25 cellular contexts compared by ENCODE assay signal in the genomic region with DNA sequence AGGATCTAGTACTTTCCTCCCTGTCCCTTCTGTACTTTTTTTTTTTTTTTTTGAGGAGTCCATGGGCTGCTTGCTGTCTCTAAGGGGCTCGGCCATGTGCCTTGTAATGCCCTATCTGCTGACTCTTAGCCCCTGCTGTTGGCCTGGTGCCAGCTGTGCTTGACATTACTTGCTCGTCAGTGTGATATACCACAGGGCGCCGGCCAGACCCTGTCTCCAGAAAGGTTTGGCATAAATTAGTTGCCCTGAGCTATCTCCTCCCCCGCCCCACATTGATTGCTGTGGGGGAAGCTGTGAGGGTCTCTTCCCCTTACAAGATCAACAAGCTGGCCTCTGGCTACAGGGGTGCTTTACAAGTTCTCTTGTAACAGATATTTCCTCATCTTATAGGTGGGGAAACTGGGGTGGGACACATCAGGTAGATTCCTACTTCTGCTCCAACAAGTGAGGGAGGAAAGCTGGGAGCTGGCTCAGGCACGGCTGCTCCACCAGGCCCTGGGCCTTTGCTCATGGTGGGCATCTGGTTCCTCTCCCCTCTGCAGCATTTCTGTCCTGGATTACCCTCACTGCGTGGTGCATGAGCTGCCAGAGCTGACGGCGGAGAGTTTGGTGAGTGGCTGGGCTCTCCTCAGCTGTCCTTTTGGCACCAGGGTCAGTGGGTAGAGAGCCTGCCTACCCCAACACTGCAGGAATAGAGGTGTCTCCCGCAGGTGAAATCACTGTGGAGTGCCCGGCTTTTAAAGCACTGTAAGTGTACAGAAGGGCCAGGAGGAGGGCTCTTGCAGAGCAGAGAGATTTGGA. TPM values are rescaled to one million over a fixed set of nuclear protein-coding genes. Genes with fewer than 3 reads are reported as not detected.
A peak's percentile ranks its signal among the peaks of the same experiment; 100 is the strongest.
DNase-seq lines count a peak whose midpoint lies in the region; ATAC-seq and TF ChIP-seq lines count a peak whose summit lies in the region.
"Had no signal": no experiment of that assay in that cellular context is flagged by ENCODE, and none has a peak within 500 bp of the region (broad histone marks: within the 10 kb centered on the region; RNA-seq: fewer than 3 reads in every experiment).

No MANE protein-coding gene starts in this region.

- no peak for TF ChIP-seq CTCF in dorsolateral prefrontal cortex (IDR thresholded peaks at IDR 0.05 in 54 of 56, conservative IDR thresholded peaks at IDR 0.05 in 2 of 56; ENCODE audit: low read depth in 1 of 56, partially characterized antibody in 56 of 56)
- no peak for TF ChIP-seq CTCF in activated CD8-positive, alpha-beta T cell treated with anti-CD3 and anti-CD28 coated beads for 36 hours (IDR thresholded peaks at IDR 0.05)

- TF ChIP-seq RAD21 in Ishikawa (IDR thresholded peaks at IDR 0.05; ENCODE audit: low read depth) = no peak

- DNase-seq in NCI-H1105 (lab: John Stamatoyannopoulos, UW) = peak; percentile 29
- no peak for DNase-seq in NCI-H1105 treated with DMSO at 0.1 percent for 48 hours (lab: John Stamatoyannopoulos, UW)
- no peak for DNase-seq in dorsolateral prefrontal cortex
- no peak for DNase-seq in activated CD8-positive, alpha-beta T cell treated with anti-CD3 and anti-CD28 coated beads for 36 hours
- no peak for DNase-seq in foreskin melanocyte
- no peak for DNase-seq in NCI-H524 (lab: John Stamatoyannopoulos, UW)
- DNase-seq: activated CD4-positive, alpha-beta T cell treated with anti-CD3 and anti-CD28 coated beads for 1 hour; activated CD8-positive, alpha-beta memory T cell treated with anti-CD3 and anti-CD28 coated beads for 24 hours; activated naive CD4-positive, alpha-beta T cell treated with anti-CD3 and anti-CD28 coated beads for 36 hours; activated T-cell treated with anti-CD3 and anti-CD28 coated beads, Interleukin-2, amount 50 U/mL, for 24 hours; effector CD8-positive, alpha-beta T cell; NCI-H69; SIG-M5; stimulated activated CD4-positive, alpha-beta T cell treated with anti-CD3 and anti-CD28 coated beads, Interleukin-2, amount 100 ng/mL, for 48 hours; stimulated activated naive B cell treated with anti-CD40 and anti-IgM and Interleukin-4, amounts not matched to agents 10 μg/mL and 1 μg/mL and 100 μg/mL, for 72 hours; T-helper 1 cell had no signal

- no peak overlapping the region for H3K4me3 ChIP-seq in dorsolateral prefrontal cortex
- H3K4me3 ChIP-seq in stomach smooth muscle (ENCODE audit: low read length in 2 of 2) = no peak overlapping the region
- H3K4me3 ChIP-seq: ascending aorta, lung, psoas muscle, skin epidermis, thyroid gland had no signal

- no peak for ATAC-seq in activated CD8-positive, alpha-beta T cell treated with anti-CD3 and anti-CD28 coated beads for 36 hours
- ATAC-seq: esophagus mucosa; psoas muscle; stimulated activated naive B cell treated with anti-CD40 and anti-IgM and Interleukin-4, amounts not matched to agents 10 μg/mL and 1 μg/mL and 100 μg/mL, for 72 hours had no signal

- no peaks in the 10 kb centered on the region for H3K9me3 ChIP-seq in stomach smooth muscle (ENCODE audit: control insufficient read depth in 2 of 2, low read length in 2 of 2)
- H3K9me3 ChIP-seq: ascending aorta, psoas muscle, thyroid gland had no signal

- H3K27ac Mint-ChIP-seq in activated CD8-positive, alpha-beta T cell treated with anti-CD3 and anti-CD28 coated beads for 36 hours = no peak overlapping the region
- H3K27ac Mint-ChIP-seq: activated naive CD4-positive, alpha-beta T cell treated with anti-CD3 and anti-CD28 coated beads for 36 hours; activated T-cell treated with anti-CD3 and anti-CD28 coated beads, Interleukin-2, amount 50 U/mL, for 24 hours; stimulated activated naive B cell treated with anti-CD40 and anti-IgM and Interleukin-4, amounts not matched to agents 10 μg/mL and 1 μg/mL and 100 μg/mL, for 72 hours had no signal

- intact Hi-C loops in dorsolateral prefrontal cortex (cut with DNase I) = loop anchor here in 1 of 2 donors (10.0 kb wide), 2 partner anchors 285 to 415 kb away; a partner anchor contains a TSS
- intact Hi-C loops in activated CD8-positive, alpha-beta T cell treated with anti-CD3 and anti-CD28 coated beads for 36 hours (cut with micrococcal nuclease) = loop anchor here (5.0 kb wide), 1 partner anchor 57 kb away; no protein-coding TSS in a partner anchor

- CTCF ChIA-PET in activated CD8-positive, alpha-beta T cell treated with anti-CD3 and anti-CD28 coated beads for 36 hours (lab: Charles Lee) = interaction anchor here (1.2 to 12.4 kb wide), 6 partner anchors 10 to 59 kb away, joined by 3 to 251 read pairs (median 68); a partner anchor contains a TSS

- peaks cover 7% of the 10 kb centered on the region for H3K4me1 ChIP-seq in stomach smooth muscle (ENCODE audit: control insufficient read depth, insufficient read depth, low read length)
- H3K4me1 ChIP-seq: ascending aorta, thyroid gland had no signal

- no peaks in the 10 kb centered on the region for H3K27me3 Mint-ChIP-seq in activated CD8-positive, alpha-beta T cell treated with anti-CD3 and anti-CD28 coated beads for 36 hours
- H3K27me3 Mint-ChIP-seq: activated T-cell treated with anti-CD3 and anti-CD28 coated beads, Interleukin-2, amount 50 U/mL, for 24 hours; stimulated activated naive B cell treated with anti-CD40 and anti-IgM and Interleukin-4, amounts not matched to agents 10 μg/mL and 1 μg/mL and 100 μg/mL, for 72 hours had no signal

- H3K27ac ChIP-seq in dorsolateral prefrontal cortex (peak overlapping the region in 36 of 59 donors; percentile 1 to 84 (median 70)), stomach smooth muscle (ENCODE audit: low read length) (peak overlapping the region; percentile 24)
- H3K27ac ChIP-seq: psoas muscle, thyroid gland had no signal

- peaks cover 68 to 84% of the 10 kb centered on the region in 2 donors for H3K36me3 ChIP-seq in stomach smooth muscle (ENCODE audit: control insufficient read depth in 2 of 2, insufficient read depth in 2 of 2, low read length in 2 of 2)

- TF ChIP-seq EP300 in Ishikawa (IDR thresholded peaks at IDR 0.05; ENCODE audit: borderline replicate concordance) = no peak

- H3K27me3 ChIP-seq in dorsolateral prefrontal cortex (no peaks in the 10 kb centered on the region), stomach smooth muscle (ENCODE audit: control insufficient read depth in 1 of 2, insufficient read depth in 2 of 2, low read length in 2 of 2) (no peaks in the 10 kb centered on the region)
- H3K27me3 ChIP-seq: ascending aorta, thyroid gland had no signal

- no peaks in the 10 kb centered on the region for H3K4me1 Mint-ChIP-seq in activated CD8-positive, alpha-beta T cell treated with anti-CD3 and anti-CD28 coated beads for 36 hours (ENCODE audit: low read depth)
- H3K4me1 Mint-ChIP-seq: stimulated activated naive B cell treated with anti-CD40 and anti-IgM and Interleukin-4, amounts not matched to agents 10 μg/mL and 1 μg/mL and 100 μg/mL, for 72 hours had no signal

- POLR2A ChIA-PET in activated CD8-positive, alpha-beta T cell treated with anti-CD3 and anti-CD28 coated beads for 36 hours (lab: Charles Lee) = interaction anchor here (0.5 to 2.3 kb wide), 4 partner anchors 8 to 398 kb away, joined by 3 to 9 read pairs (median 4); no protein-coding TSS in a partner anchor

- no peak overlapping the region for H3K9ac ChIP-seq in stomach smooth muscle (ENCODE audit: low read length in 2 of 2)

- H3K9me3 Mint-ChIP-seq in activated CD8-positive, alpha-beta T cell treated with anti-CD3 and anti-CD28 coated beads for 36 hours = no peaks in the 10 kb centered on the region
- H3K9me3 Mint-ChIP-seq: activated naive CD4-positive, alpha-beta T cell treated with anti-CD3 and anti-CD28 coated beads for 36 hours; activated T-cell treated with anti-CD3 and anti-CD28 coated beads, Interleukin-2, amount 50 U/mL, for 24 hours; stimulated activated naive B cell treated with anti-CD40 and anti-IgM and Interleukin-4, amounts not matched to agents 10 μg/mL and 1 μg/mL and 100 μg/mL, for 72 hours had no signal

- no peak overlapping the region for H3K4me3 Mint-ChIP-seq in activated CD8-positive, alpha-beta T cell treated with anti-CD3 and anti-CD28 coated beads for 36 hours
- H3K4me3 Mint-ChIP-seq: activated naive CD4-positive, alpha-beta T cell treated with anti-CD3 and anti-CD28 coated beads for 36 hours; activated T-cell treated with anti-CD3 and anti-CD28 coated beads, Interleukin-2, amount 50 U/mL, for 24 hours; stimulated activated naive B cell treated with anti-CD40 and anti-IgM and Interleukin-4, amounts not matched to agents 10 μg/mL and 1 μg/mL and 100 μg/mL, for 72 hours had no signal

- peaks cover 33% of the 10 kb centered on the region for H3K36me3 Mint-ChIP-seq in activated CD8-positive, alpha-beta T cell treated with anti-CD3 and anti-CD28 coated beads for 36 hours (ENCODE audit: low read depth)

TF ChIP-seq in Ishikawa, 13 proteins besides CTCF, POLR2A, EP300 and RAD21:
- no peak for TF ChIP-seq TCF12 (IDR thresholded peaks at IDR 0.05; ENCODE audit: low read depth)
- TF ChIP-seq NFIC (IDR thresholded peaks at IDR 0.05) = peak; percentile 45

RNA-seq across cellular contexts. Expression of a gene that starts 15.6 kb away (rescaled TPM):
- total RNA-seq in dorsolateral prefrontal cortex = 10 to 100 TPM; 45.9 to 78.9 (median 61.2) TPM
- 10 to 100 TPM; 24.6 to 24.8 TPM for total RNA-seq in activated CD8-positive, alpha-beta T cell treated with anti-CD3 and anti-CD28 coated beads for 36 hours

RNA-seq across cellular contexts. Expression of a gene that starts 20.5 kb away (rescaled TPM):
- total RNA-seq in dorsolateral prefrontal cortex = 1 to 10 TPM in 33 of 120 experiments, under 1 TPM in 66, not detected in 21; 0.25 to 5.1 (median 0.78) TPM
- total RNA-seq in activated CD8-positive, alpha-beta T cell treated with anti-CD3 and anti-CD28 coated beads for 36 hours = not detected
- total RNA-seq: activated naive CD4-positive, alpha-beta T cell treated with anti-CD3 and anti-CD28 coated beads for 36 hours; ascending aorta; esophagus mucosa; lung; OCI-LY7; psoas muscle; thyroid gland had no signal
